ENCODE assay signal across 8 cellular contexts in genomic region chr6:143450453-143451362, GRCh38.
DNase-seq lines count a peak whose midpoint lies in the region; ATAC-seq and TF ChIP-seq lines count a peak whose summit lies in the region.

TSS of gene ADAT2 (minus strand) at chr6:143450695. CDS start at chr6:143450658, 37 bp downstream.
TSS of gene PEX3 (plus strand) at chr6:143450805. CDS start at chr6:143451043, 238 bp downstream.

- peak; percentile 93 for ATAC-seq in HG03378 (IDR thresholded peaks at IDR 0.05; ENCODE audit: unreplicated experiment)
- peak; percentile 95 to 96 for ATAC-seq in activated CD4-positive, CD25-positive, alpha-beta regulatory T cell treated with anti-CD3 and anti-CD28 coated beads, Interleukin-2, amount 50 U/mL, for 24 hours

- peak; percentile 99 for DNase-seq in AML-193 (lab: John Stamatoyannopoulos, UW)
- DNase-seq in NCI-H446 treated with DMSO at 0.1 percent for 48 hours (lab: John Stamatoyannopoulos, UW) = peak; percentile 86
- DNase-seq in cerebellar cortex (ENCODE audit: low spot score) = peak; percentile 91
- DNase-seq in islet precursor cell = peak; percentile 97
- DNase-seq in stimulated activated CD4-positive, alpha-beta T cell treated with anti-CD3 and anti-CD28 coated beads, Interleukin-12 subunit alpha, Interleukin-12 subunit beta, amount 100 ng/mL, for 4 hours = peak; percentile 89

- peak; percentile 85 for TF ChIP-seq POLR2A in GM19099 (IDR thresholded peaks at IDR 0.05; ENCODE audit: extremely low read depth, insufficient read length, low read depth)

Comparison
In these comparisons a context has a peak if more than half of its experiments do, and no peak if none do; other contexts are left out.
1. Peak in every context shown above with its lines: DNase-seq and ATAC-seq.